ENCODE assay signal across 31 cellular contexts in the genomic region with DNA sequence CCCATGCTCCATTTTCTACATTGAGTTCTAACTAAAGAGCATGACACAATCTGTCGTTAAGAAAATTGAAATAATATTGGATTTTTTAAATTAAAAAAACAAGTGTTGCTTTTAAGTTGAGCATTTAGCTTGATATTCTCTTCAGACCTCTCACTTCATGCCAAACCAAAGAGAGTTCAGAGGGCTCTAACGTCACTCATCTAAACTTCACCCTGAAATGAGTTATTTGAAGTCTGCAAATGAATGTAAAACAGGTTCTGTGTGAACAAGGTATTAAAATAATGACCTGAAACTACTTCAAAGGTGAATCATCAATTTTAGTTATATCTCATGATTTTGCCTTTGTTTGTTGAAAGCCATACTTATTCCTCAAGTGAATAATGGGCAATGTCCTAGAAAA.
"Had no signal": no experiment of that assay in that cellular context is flagged by ENCODE, and none has a peak within 500 bp of the region (broad histone marks: within the 10 kb centered on the region; RNA-seq: fewer than 3 reads in every experiment).

No MANE protein-coding gene starts in this region.

- H3K27ac ChIP-seq: ascending aorta, cardiac muscle cell, SJSA1 had no signal

- ATAC-seq: activated CD8-positive, alpha-beta T cell treated with anti-CD3 and anti-CD28 coated beads, Interleukin-2, amount 10 ng/mL, durations not matched to agents 7 days and 5 days; activated T-cell treated with anti-CD3 and anti-CD28 coated beads, Interleukin-2, amount 50 U/mL, for 4 hours; K562; Panc1; WTC11 had no signal

- H3K4me1 ChIP-seq: ascending aorta, SJSA1 had no signal

- H3K36me3 ChIP-seq: ascending aorta, cardiac muscle cell, SJSA1 had no signal

- DNase-seq: activated CD4-positive, alpha-beta T cell treated with anti-CD3 and anti-CD28 coated beads for 4 hours; activated CD4-positive, alpha-beta T cell treated with anti-CD3 and anti-CD28 coated beads, Interleukin-2, amount 50 U/mL, for 4 hours; activated CD8-positive, alpha-beta T cell treated with anti-CD3 and anti-CD28 coated beads, Interleukin-2, amount 10 ng/mL, durations not matched to agents 7 days and 5 days; activated gamma-delta T cell; activated naive CD4-positive, alpha-beta T cell treated with Interleukin-2 at 50 U/mL for 16 hours; activated naive CD8-positive, alpha-beta T cell treated with anti-CD3 and anti-CD28 coated beads, Interleukin-2, amount 10 ng/mL, durations not matched to agents 7 days and 5 days; activated T-cell treated with anti-CD3 and anti-CD28 coated beads for 4 hours; activated T-cell treated with anti-CD3 and anti-CD28 coated beads, Interleukin-2, amount 50 U/mL, for 4 hours; amygdala; Karpas-422; NCI-H1105; NCI-H1417 treated with DMSO at 0.1 percent for 48 hours; NCI-H1930; NCI-H2081 treated with DMSO at 0.1 percent for 48 hours; NCI-H345; NCI-H524 treated with DMSO at 0.1 percent for 48 hours; RPMI8226; SHP77 treated with DMSO at 0.1 percent for 48 hours; SK-N-SH had no signal

- H3K4me2 ChIP-seq: SK-N-SH had no signal

- H3K4me3 ChIP-seq: ascending aorta, cardiac muscle cell, K562, SJSA1 had no signal

- H3K4me3 Mint-ChIP-seq: activated CD8-positive, alpha-beta T cell treated with anti-CD3 and anti-CD28 coated beads, Interleukin-2, amount 10 ng/mL, durations not matched to agents 7 days and 5 days; activated naive CD4-positive, alpha-beta T cell treated with anti-CD3 and anti-CD28 coated beads, Interleukin-2, amount 50 U/mL, for 24 hours; activated naive CD8-positive, alpha-beta T cell treated with anti-CD3 and anti-CD28 coated beads, Interleukin-2, amount 10 ng/mL, durations not matched to agents 7 days and 5 days; activated T-cell treated with anti-CD3 and anti-CD28 coated beads, Interleukin-2, amount 50 U/mL, for 4 hours; central memory CD8-positive, alpha-beta T cell; T-helper 1 cell treated with Interleukin-12 subunit alpha and Interleukin-12 subunit beta and Interleukin-4 antibody, amounts not matched to agents 30 μg/mL and 1 μg/mL, for 36 hours; T-helper 2 cell treated with Interferon-gamma antibody and Interleukin-4, amounts not matched to agents 5 μg/mL and 100 μg/mL, for 36 hours; WTC11 had no signal

- H3K9ac ChIP-seq: SK-N-SH had no signal

- H3K36me3 Mint-ChIP-seq: activated naive CD4-positive, alpha-beta T cell treated with anti-CD3 and anti-CD28 coated beads, Interleukin-2, amount 50 U/mL, for 24 hours; WTC11 had no signal

- FAIRE-seq: K562, TTC549 had no signal

- H3K9me3 ChIP-seq: ascending aorta, SJSA1, SK-N-SH had no signal

- H3K27me3 ChIP-seq: ascending aorta, cardiac muscle cell, SJSA1 had no signal

- H3K4me1 Mint-ChIP-seq: central memory CD8-positive, alpha-beta T cell had no signal

- H3K9me3 Mint-ChIP-seq: activated naive CD4-positive, alpha-beta T cell treated with anti-CD3 and anti-CD28 coated beads, Interleukin-2, amount 50 U/mL, for 24 hours; activated T-cell treated with anti-CD3 and anti-CD28 coated beads, Interleukin-2, amount 50 U/mL, for 4 hours; activated T-helper 2 cell treated with anti-CD3 and anti-CD28 coated beads, Interferon-gamma antibody, Interleukin-2, Interleukin-4, amounts not matched to agents 10 μg/mL and 5 μg/mL and 100 μg/mL, durations not matched to agents 14 hours and 24 hours and 36 hours; central memory CD8-positive, alpha-beta T cell; T-helper 1 cell treated with Interleukin-12 subunit alpha and Interleukin-12 subunit beta and Interleukin-4 antibody, amounts not matched to agents 30 μg/mL and 1 μg/mL, for 36 hours; T-helper 2 cell treated with Interferon-gamma antibody and Interleukin-4, amounts not matched to agents 5 μg/mL and 100 μg/mL, for 36 hours had no signal

- H3K27me3 Mint-ChIP-seq: activated naive CD4-positive, alpha-beta T cell treated with anti-CD3 and anti-CD28 coated beads, Interleukin-2, amount 50 U/mL, for 24 hours had no signal

- H3K27ac Mint-ChIP-seq: activated CD8-positive, alpha-beta T cell treated with anti-CD3 and anti-CD28 coated beads, Interleukin-2, amount 10 ng/mL, durations not matched to agents 7 days and 5 days; activated naive CD4-positive, alpha-beta T cell treated with anti-CD3 and anti-CD28 coated beads, Interleukin-2, amount 50 U/mL, for 24 hours; activated naive CD8-positive, alpha-beta T cell treated with anti-CD3 and anti-CD28 coated beads, Interleukin-2, amount 10 ng/mL, durations not matched to agents 7 days and 5 days; activated T-helper 2 cell treated with anti-CD3 and anti-CD28 coated beads, Interferon-gamma antibody, Interleukin-2, Interleukin-4, amounts not matched to agents 10 μg/mL and 5 μg/mL and 100 μg/mL, durations not matched to agents 14 hours and 24 hours and 36 hours; T-helper 1 cell treated with Interleukin-12 subunit alpha and Interleukin-12 subunit beta and Interleukin-4 antibody, amounts not matched to agents 30 μg/mL and 1 μg/mL, for 36 hours; T-helper 2 cell treated with Interferon-gamma antibody and Interleukin-4, amounts not matched to agents 5 μg/mL and 100 μg/mL, for 36 hours; WTC11 had no signal
